Comparison of ENCODE assay signal across 10 cellular contexts in the genomic region with DNA sequence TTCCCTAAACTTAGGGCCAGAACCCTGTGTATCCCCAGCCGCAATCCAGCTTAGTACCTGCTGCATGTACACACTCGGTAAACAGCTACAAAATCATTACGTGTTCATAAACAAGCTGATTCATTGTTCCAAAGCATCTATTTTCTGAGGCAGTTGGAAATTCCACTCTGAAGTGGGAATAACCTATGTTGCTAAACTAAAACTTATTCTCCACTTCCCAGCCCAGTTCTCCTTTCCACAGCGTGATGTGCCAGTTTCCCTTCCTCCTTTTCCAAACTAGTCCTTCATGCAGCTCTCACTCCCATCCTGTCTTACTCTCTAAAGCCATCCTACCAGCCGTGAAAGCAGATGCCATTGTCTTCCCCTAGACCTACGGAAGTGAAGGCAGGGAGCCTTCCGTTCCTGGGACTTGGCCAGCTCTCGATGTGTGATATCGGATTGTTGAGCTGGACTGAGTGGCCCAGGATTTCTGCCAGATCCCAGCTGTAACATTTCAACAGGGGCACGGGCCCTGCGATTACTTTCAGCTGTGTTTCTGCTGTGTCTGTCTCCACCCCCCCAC.
A peak's percentile ranks its signal among the peaks of the same experiment; 100 is the strongest.
DNase-seq lines count a peak whose midpoint lies in the region; FAIRE-seq and TF ChIP-seq lines count a peak whose summit lies in the region.
"Had no signal": no experiment of that assay in that cellular context is flagged by ENCODE, and none has a peak within 500 bp of the region (broad histone marks: within the 10 kb centered on the region; RNA-seq: fewer than 3 reads in every experiment).

No MANE protein-coding gene starts in this region.

- no peaks in the 10 kb centered on the region for H3K36me3 Mint-ChIP-seq in activated CD4-positive, alpha-beta memory T cell treated with anti-CD3 and anti-CD28 coated beads for 36 hours

- DNase-seq in GM04504 (ENCODE audit: low read depth) = peak; percentile 66
- DNase-seq in brain microvascular endothelial cell = peak; percentile 72
- DNase-seq in hepatic stellate cell (ENCODE audit: low spot score) = peak; percentile 28
- peak; percentile 80 for DNase-seq in sigmoid colon
- no peak for DNase-seq in HTR-8/SVneo (ENCODE audit: insufficient read length, low spot score)
- DNase-seq in activated CD4-positive, alpha-beta memory T cell treated with anti-CD3 and anti-CD28 coated beads for 36 hours = no peak
- no peak for DNase-seq in iPS-NIHi11 (ENCODE audit: low spot score)
- no peak for DNase-seq in DMS 273 treated with DMSO at 0.1 percent for 48 hours (lab: John Stamatoyannopoulos, UW)
- DNase-seq: stimulated activated naive CD4-positive, alpha-beta T cell treated with Interleukin-2 at 50 U/mL for 16 hours had no signal

- TF ChIP-seq EP300 in sigmoid colon (IDR thresholded peaks at IDR 0.05) = no peak

- H3K4me3 ChIP-seq in brain microvascular endothelial cell (ENCODE audit: low read depth, low read length) (no peak overlapping the region), sigmoid colon (peak overlapping the region in 1 of 4 donors; percentile 1)

- no peaks in the 10 kb centered on the region for H3K27me3 Mint-ChIP-seq in activated CD4-positive, alpha-beta memory T cell treated with anti-CD3 and anti-CD28 coated beads for 36 hours

- no peak for TF ChIP-seq CTCF in brain microvascular endothelial cell (IDR thresholded peaks at IDR 0.05; ENCODE audit: low read depth, low read length, missing control alignments)
- TF ChIP-seq CTCF in sigmoid colon (IDR thresholded peaks at IDR 0.05) = no peak

- no peak for TF ChIP-seq POLR2A in sigmoid colon (IDR thresholded peaks at IDR 0.05)

- WGBS in sigmoid colon, 2 donors = 24 to 62% methylated on average over 11 of the region's 11 CpGs

- H3K4me1 Mint-ChIP-seq in activated CD4-positive, alpha-beta memory T cell treated with anti-CD3 and anti-CD28 coated beads for 36 hours (ENCODE audit: low read depth) = no peaks in the 10 kb centered on the region

- POLR2A ChIA-PET in activated CD4-positive, alpha-beta memory T cell treated with anti-CD3 and anti-CD28 coated beads for 36 hours (lab: Charles Lee) = interaction anchor here (0.7 kb wide), 1 partner anchor 19 kb away, joined by 3 read pairs; no protein-coding TSS in a partner anchor

- H3K9me3 ChIP-seq in sigmoid colon = no peaks in the 10 kb centered on the region

- no peak overlapping the region for H3K4me3 Mint-ChIP-seq in activated CD4-positive, alpha-beta memory T cell treated with anti-CD3 and anti-CD28 coated beads for 36 hours

- FAIRE-seq in HTR-8/SVneo (lab: Jason Lieb, UNC) = no peak

- H3K27ac ChIP-seq in brain microvascular endothelial cell = peak overlapping the region; percentile 86
- peak overlapping the region; percentile 57 to 81 (median 79) for H3K27ac ChIP-seq in sigmoid colon
- H3K27ac ChIP-seq: KMS-11 had no signal

- H3K4me1 ChIP-seq in sigmoid colon = peaks cover 0 to 87% (median 71%) of the 10 kb centered on the region in 4 donors

- H3K27me3 ChIP-seq in brain microvascular endothelial cell (replicated peaks) (no peaks in the 10 kb centered on the region), sigmoid colon (no peaks in the 10 kb centered on the region)

- no peak overlapping the region for H3K27ac Mint-ChIP-seq in activated CD4-positive, alpha-beta memory T cell treated with anti-CD3 and anti-CD28 coated beads for 36 hours

- H3K36me3 ChIP-seq in brain microvascular endothelial cell (replicated peaks) (peaks cover 6% of the 10 kb centered on the region), sigmoid colon (no peaks in the 10 kb centered on the region)

- CTCF ChIA-PET in activated CD4-positive, alpha-beta memory T cell treated with anti-CD3 and anti-CD28 coated beads for 36 hours (lab: Charles Lee) = interaction anchor here (0.7 kb wide), 1 partner anchor 324 kb away, joined by 3 read pairs; no protein-coding TSS in a partner anchor

- intact Hi-C loops in sigmoid colon (cut with DNase I) = no loop called here
- intact Hi-C loops in activated CD4-positive, alpha-beta memory T cell treated with anti-CD3 and anti-CD28 coated beads for 36 hours (cut with micrococcal nuclease) = no loop called here

- in situ Hi-C loops in brain microvascular endothelial cell (cut with HindIII; ENCODE audit: low pct_ligation_motif_present, low sequenced_read_pairs) = no loop called here

- no peaks in the 10 kb centered on the region for H3K9me3 Mint-ChIP-seq in activated CD4-positive, alpha-beta memory T cell treated with anti-CD3 and anti-CD28 coated beads for 36 hours

Comparison
In these comparisons a context has a peak if more than half of its experiments do, and no peak if none do; other contexts are left out.
1. DNase-seq: peak in GM04504 (single experiment), brain microvascular endothelial cell (single experiment), hepatic stellate cell (single experiment) and sigmoid colon (single experiment); none in HTR-8/SVneo (single experiment), activated CD4-positive, alpha-beta memory T cell treated with anti-CD3 and anti-CD28 coated beads for 36 hours (single experiment), iPS-NIHi11 (single experiment) and DMS 273 treated with DMSO at 0.1 percent for 48 hours (single experiment).